In genomic region chr12:6646276-6647082, GRCh38 we compare ENCODE assay signal across 2 cellular contexts.
TF ChIP-seq lines count a peak whose summit lies in the region.

No MANE protein-coding gene starts in this region.

TF ChIP-seq in liver, 16 proteins besides CTCF, POLR2A, EP300 and RAD21:
- no peak for TF ChIP-seq HNF4A (conservative IDR thresholded peaks at IDR 0.05)

TF ChIP-seq in HepG2, 621 proteins besides CTCF, POLR2A, EP300 and RAD21:
- TF ChIP-seq NFE2L1 (CRISPR knock-in tag; IDR thresholded peaks at IDR 0.05; ENCODE audit: borderline replicate concordance), result no peak
- no peak for TF ChIP-seq ZNF713 (CRISPR knock-in tag; IDR thresholded peaks at IDR 0.05)
